2 cellular contexts compared by ENCODE assay signal in the genomic region with DNA sequence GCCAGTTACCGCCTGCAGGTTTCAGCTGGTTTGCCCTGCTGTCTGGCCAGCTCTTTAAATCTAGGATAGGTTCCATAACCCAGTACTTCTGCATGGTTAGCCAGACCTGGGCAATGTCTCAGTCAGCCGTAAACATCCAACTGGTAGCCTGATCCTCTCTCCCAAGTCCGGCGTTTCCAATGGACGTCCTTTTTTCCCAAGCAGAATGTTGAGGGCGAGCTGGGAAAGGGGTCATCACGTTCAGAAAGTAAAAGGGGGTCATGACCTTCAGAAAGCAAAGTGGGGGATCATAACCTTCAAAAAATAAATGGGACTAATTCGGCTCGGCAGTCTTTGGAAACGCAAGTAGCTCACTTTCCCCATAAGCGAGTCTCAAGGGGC.
TF ChIP-seq lines count a peak whose summit lies in the region.

No MANE protein-coding gene starts in this region.

TF ChIP-seq in IMR-90, 13 proteins besides CTCF, POLR2A, EP300 and RAD21:
- no peak for TF ChIP-seq BHLHE40 (IDR thresholded peaks at IDR 0.05; ENCODE audit: low read depth, low read length)
- TF ChIP-seq MXI1 (IDR thresholded peaks at IDR 0.05; ENCODE audit: borderline replicate concordance, low read depth, low read length) = no peak
- no peak for TF ChIP-seq SMC3 (IDR thresholded peaks at IDR 0.05; ENCODE audit: low read depth, low read length)
- TF ChIP-seq NFE2L2 (IDR thresholded peaks at IDR 0.05; ENCODE audit: low read depth, low read length) = no peak
- no peak for TF ChIP-seq RFX5 (IDR thresholded peaks at IDR 0.05; ENCODE audit: low read depth, low read length)
- no peak for TF ChIP-seq USF2 (IDR thresholded peaks at IDR 0.05; ENCODE audit: low read depth, low read length)
- no peak for TF ChIP-seq MAZ (IDR thresholded peaks at IDR 0.05; ENCODE audit: borderline replicate concordance, low read depth, low read length)
- no peak for TF ChIP-seq RCOR1 (IDR thresholded peaks at IDR 0.05; ENCODE audit: insufficient replicate concordance, low read length)
- TF ChIP-seq FOS (IDR thresholded peaks at IDR 0.05; ENCODE audit: low read depth, low read length) = no peak
- no peak for TF ChIP-seq CEBPB (IDR thresholded peaks at IDR 0.05; ENCODE audit: low read depth, low read length)

TF ChIP-seq in GM12891, 5 proteins besides CTCF, POLR2A, EP300 and RAD21:
- TF ChIP-seq PAX5 (IDR thresholded peaks at IDR 0.05; ENCODE audit: insufficient read depth, low read length, severe bottlenecking) = no peak
- no peak for TF ChIP-seq SPI1 (IDR thresholded peaks at IDR 0.05; ENCODE audit: low read depth, low read length)
- no peak for TF ChIP-seq TAF1 (IDR thresholded peaks at IDR 0.05; ENCODE audit: low read depth, low read length)
- no peak for TF ChIP-seq POLR2AphosphoS5 (IDR thresholded peaks at IDR 0.05; ENCODE audit: low read depth, low read length)
- no peak for TF ChIP-seq POU2F2 (IDR thresholded peaks at IDR 0.05; ENCODE audit: low read depth, low read length)
